9 cellular contexts compared by ENCODE assay signal in the genomic region with DNA sequence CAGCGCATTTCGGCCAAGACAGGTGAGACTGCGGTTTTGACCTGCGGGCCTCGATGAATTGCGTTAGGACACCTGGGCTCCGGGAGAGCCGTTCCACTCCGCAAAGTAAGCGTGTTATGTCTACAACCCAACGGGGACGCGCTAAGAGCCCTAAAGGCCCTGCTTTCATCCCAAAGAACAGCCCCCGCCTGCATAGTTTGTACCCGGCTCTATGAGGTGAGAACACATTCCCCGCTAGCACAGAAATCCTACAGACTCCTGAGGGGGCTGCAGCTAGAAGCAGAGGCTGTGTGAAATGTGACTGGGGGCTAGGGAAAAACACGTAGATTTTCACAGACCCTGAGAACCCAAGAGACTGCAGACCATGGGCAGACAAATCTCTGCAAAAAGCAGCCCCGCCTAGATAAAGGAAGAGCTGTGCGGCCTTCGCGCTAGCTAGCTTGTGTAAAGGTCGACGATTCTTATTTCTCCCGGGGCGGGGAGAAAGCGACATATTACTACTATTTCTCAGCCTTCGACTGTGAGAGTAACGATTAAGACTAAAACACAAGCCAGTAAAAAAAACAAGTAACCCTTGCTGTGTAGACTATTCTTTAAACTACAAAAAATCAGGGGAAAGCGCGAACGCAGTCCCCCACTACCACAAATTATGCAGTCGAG. TPM values are rescaled to one million over a fixed set of nuclear protein-coding genes. Genes with fewer than 3 reads are reported as not detected.
DNase-seq lines count a peak whose midpoint lies in the region; ATAC-seq and TF ChIP-seq lines count a peak whose summit lies in the region.
"Not testable (repeated sequence)": the region's sequence is repeated elsewhere in the genome, so short reads cannot be mapped to it uniquely, and the experiment has no call there.
"Had no signal": no experiment of that assay in that cellular context is flagged by ENCODE, and none has a peak within 500 bp of the region (broad histone marks: within the 10 kb centered on the region; RNA-seq: fewer than 3 reads in every experiment).

No MANE protein-coding gene starts in this region.

- BruUV-seq in PC-3 (replicated peaks; lab: Mats Ljungman, UMichigan), result TSS peak; percentile 100

- peak overlapping the region; percentile 100 for H3K27ac Mint-ChIP-seq in activated T-cell treated with anti-CD3 and anti-CD28 coated beads, Interleukin-2, amount 50 U/mL, for 24 hours

- not testable (repeated sequence) for H3K27ac ChIP-seq in PC-3 (ENCODE audit: low read length); aorta (ENCODE audit: low read depth in 1 of 2, low read length in 2 of 2)
- H3K27ac ChIP-seq in epithelial cell of prostate, result peak overlapping the region; percentile 76

- H3K79me2 ChIP-seq in PC-3 (ENCODE audit: low read length), result not testable (repeated sequence)

- not testable (repeated sequence) for DNase-seq in H7; PC-3; epithelial cell of prostate (ENCODE audit: low read depth, low spot score); omental fat pad (ENCODE audit: low spot score); aorta
- DNase-seq in activated T-cell treated with anti-CD3 and anti-CD28 coated beads, Interleukin-2, amount 50 U/mL, for 24 hours, result peak; percentile 56

- not testable (repeated sequence) for H3K27me3 Mint-ChIP-seq in activated T-cell treated with anti-CD3 and anti-CD28 coated beads, Interleukin-2, amount 50 U/mL, for 24 hours

- POLR2A ChIA-PET in PC-3 (lab: Charles Lee; ENCODE audit: unreplicated experiment), result interaction anchor here (0.6 kb wide), 1 partner anchor 831 kb away, joined by 4 read pairs; no protein-coding TSS in a partner anchor

- H3K9me3 ChIP-seq in PC-3 (ENCODE audit: low read length); aorta (ENCODE audit: control insufficient read depth, low read length): not testable (repeated sequence)

- not testable (repeated sequence) for H3K9ac ChIP-seq in PC-3 (ENCODE audit: low read length)

- peaks cover 11% of the 10 kb centered on the region for H3K4me1 Mint-ChIP-seq in activated T-cell treated with anti-CD3 and anti-CD28 coated beads, Interleukin-2, amount 50 U/mL, for 24 hours (ENCODE audit: low read depth)

- not testable (repeated sequence) for H3K36me3 ChIP-seq in H7 (replicated peaks; ENCODE audit: control insufficient read depth, insufficient read depth, low read length); PC-3 (ENCODE audit: low read depth, low read length); aorta (ENCODE audit: control insufficient read depth in 1 of 2, insufficient read depth in 2 of 2, low read length in 1 of 2)

- H3K4me3 ChIP-seq in H7 (ENCODE audit: insufficient read depth, low read depth, low read length), result peak overlapping the region; percentile 17
- H3K4me3 ChIP-seq in PC-3 (ENCODE audit: low read length); aorta (ENCODE audit: low read length in 2 of 2): not testable (repeated sequence)

- WGBS in aorta, 2 donors, result 5% methylated on average over 3 to 7 of the region's 32 CpGs

- not testable (repeated sequence) for H3K4me2 ChIP-seq in PC-3 (ENCODE audit: low read length)

- not testable (repeated sequence) for TF ChIP-seq CTCF in PC-3 (conservative IDR thresholded peaks at IDR 0.05; ENCODE audit: low read depth, low read length); omental fat pad (IDR thresholded peaks at IDR 0.05)

- CTCF ChIA-PET in PC-3 (lab: Charles Lee), result not testable (repeated sequence)

- H3K9me2 ChIP-seq in PC-3 (replicated peaks; ENCODE audit: low read length), result not testable (repeated sequence)

- H3K4me3 Mint-ChIP-seq in activated T-cell treated with anti-CD3 and anti-CD28 coated beads, Interleukin-2, amount 50 U/mL, for 24 hours, result not testable (repeated sequence)

- not testable (repeated sequence) for H2AFZ ChIP-seq in PC-3 (ENCODE audit: low read length)

- not testable (repeated sequence) for H3F3A ChIP-seq in PC-3 (ENCODE audit: low read length, unreplicated experiment)

- not testable (repeated sequence) for H3K9me3 Mint-ChIP-seq in activated T-cell treated with anti-CD3 and anti-CD28 coated beads, Interleukin-2, amount 50 U/mL, for 24 hours

- H3K4me1 ChIP-seq in PC-3 (ENCODE audit: insufficient read depth, low read length); aorta (ENCODE audit: control insufficient read depth in 1 of 2, insufficient read depth in 2 of 2, low read length in 2 of 2): not testable (repeated sequence)

- not testable (repeated sequence) for H3K36me3 Mint-ChIP-seq in activated T-cell treated with anti-CD3 and anti-CD28 coated beads, Interleukin-2, amount 50 U/mL, for 24 hours (ENCODE audit: low read depth)

- ATAC-seq in GM18870 (IDR thresholded peaks at IDR 0.05; ENCODE audit: unreplicated experiment), result peak; percentile 95
- peak; percentile 85 for ATAC-seq in HG03342 (IDR thresholded peaks at IDR 0.05; ENCODE audit: unreplicated experiment)
- ATAC-seq in PC-3, result peak; percentile 83
- peak; percentile 37 for ATAC-seq in omental fat pad (ENCODE audit: low FRiP score)
- peak; percentile 72 for ATAC-seq in aorta (ENCODE audit: low FRiP score)

- H4K20me1 ChIP-seq in PC-3 (ENCODE audit: low read length), result not testable (repeated sequence)

- intact Hi-C loops in PC-3 (cut with micrococcal nuclease); aorta (cut with DNase I): not testable (repeated sequence)

- H3K27me3 ChIP-seq in H7 (ENCODE audit: control insufficient read depth, insufficient read depth, low read length); PC-3 (ENCODE audit: low read length); aorta (ENCODE audit: control insufficient read depth in 1 of 2, insufficient read depth in 2 of 2, low read length in 1 of 2): not testable (repeated sequence)

RNA-seq across cellular contexts. Expression of gene PPIAL4F, which starts 32.5 kb away (rescaled TPM):
- not detected in 2 replicates for total RNA-seq in H7 (2014; rRNA removed; shearing (Covaris generic))
- total RNA-seq in PC-3 (2014; rRNA removed) (not detected in 2 replicates), omental fat pad (not detected), aorta (not detected)
- not detected for polyA plus RNA-seq in aorta
- total RNA-seq: myocyte had no signal

Comparison
In these comparisons a context has a peak if more than half of its experiments do, and no peak if none do; other contexts are left out.
1. ATAC-seq: peak in every context shown above with its lines; median percentile 95 in GM18870; 85 in HG03342; 83 in PC-3; 72 in aorta; 37 in omental fat pad.